16 cellular contexts compared by ENCODE assay signal in genomic region chr6:30875244-30876038, GRCh38. TPM values are rescaled to one million over a fixed set of nuclear protein-coding genes. Genes with fewer than 3 reads are reported as not detected.
DNase-seq lines count a peak whose midpoint lies in the region; ATAC-seq and TF ChIP-seq lines count a peak whose summit lies in the region.
"Had no signal": no experiment of that assay in that cellular context is flagged by ENCODE, and none has a peak within 500 bp of the region (broad histone marks: within the 10 kb centered on the region; RNA-seq: fewer than 3 reads in every experiment).

No MANE protein-coding gene starts in this region.

- H3K9me3 ChIP-seq in sigmoid colon: peaks cover 0 to 2% (median 1%) of the 10 kb centered on the region in 4 donors
- H3K9me3 ChIP-seq: SJCRH30 had no signal

- no peak overlapping the region for H3K27ac Mint-ChIP-seq in activated CD8-positive, alpha-beta T cell treated with anti-CD3 and anti-CD28 coated beads, Interleukin-2, amount 10 ng/mL, durations not matched to agents 7 days and 5 days

- WGBS in sigmoid colon, 2 donors: 65 to 82% methylated on average over 18 of the region's 18 CpGs

- no peak overlapping the region for H3K4me3 ChIP-seq in sigmoid colon
- H3K4me3 ChIP-seq: MG63, SJCRH30 had no signal

- peaks cover 44% of the 10 kb centered on the region for H3K4me1 Mint-ChIP-seq in activated CD8-positive, alpha-beta T cell treated with anti-CD3 and anti-CD28 coated beads, Interleukin-2, amount 10 ng/mL, durations not matched to agents 7 days and 5 days (ENCODE audit: low read depth)

- H3K36me3 Mint-ChIP-seq in activated CD8-positive, alpha-beta T cell treated with anti-CD3 and anti-CD28 coated beads, Interleukin-2, amount 10 ng/mL, durations not matched to agents 7 days and 5 days (ENCODE audit: low read depth): peaks cover 21% of the 10 kb centered on the region

- intact Hi-C loops in sigmoid colon (cut with DNase I): loop anchor here (2.0 kb wide), 2 partner anchors 39 to 197 kb away; partner anchors contain the start of gene VARS2

- H3K27me3 Mint-ChIP-seq in activated CD8-positive, alpha-beta T cell treated with anti-CD3 and anti-CD28 coated beads, Interleukin-2, amount 10 ng/mL, durations not matched to agents 7 days and 5 days (ENCODE audit: low read depth): no peaks in the 10 kb centered on the region
- H3K27me3 Mint-ChIP-seq: naive thymus-derived CD4-positive, alpha-beta T cell had no signal

- no peak for TF ChIP-seq POLR2A in sigmoid colon (IDR thresholded peaks at IDR 0.05)

- peaks cover 25% of the 10 kb centered on the region for H3K9me3 Mint-ChIP-seq in activated CD8-positive, alpha-beta T cell treated with anti-CD3 and anti-CD28 coated beads, Interleukin-2, amount 10 ng/mL, durations not matched to agents 7 days and 5 days (ENCODE audit: insufficient read depth)

- H3K4me1 ChIP-seq in sigmoid colon: peaks cover 0 to 34% (median 24%) of the 10 kb centered on the region in 4 donors
- H3K4me1 ChIP-seq: SJCRH30 had no signal

- TF ChIP-seq EP300 in sigmoid colon (IDR thresholded peaks at IDR 0.05): no peak

- CTCF ChIA-PET in activated CD8-positive, alpha-beta T cell treated with anti-CD3 and anti-CD28 coated beads, Interleukin-2, amount 10 ng/mL, durations not matched to agents 7 days and 5 days (lab: Charles Lee): interaction anchor here (1.0 to 5.0 kb wide), 6 partner anchors 14 to 205 kb away, joined by 3 to 116 read pairs (median 10); no protein-coding TSS in a partner anchor

- no peak for ATAC-seq in activated CD8-positive, alpha-beta T cell treated with anti-CD3 and anti-CD28 coated beads, Interleukin-2, amount 10 ng/mL, durations not matched to agents 7 days and 5 days
- ATAC-seq in GM18498 (IDR thresholded peaks at IDR 0.05; ENCODE audit: unreplicated experiment): no peak
- ATAC-seq: naive thymus-derived CD4-positive, alpha-beta T cell had no signal

- no peak for TF ChIP-seq CTCF in sigmoid colon (IDR thresholded peaks at IDR 0.05)

- POLR2A ChIA-PET in activated CD8-positive, alpha-beta T cell treated with anti-CD3 and anti-CD28 coated beads, Interleukin-2, amount 10 ng/mL, durations not matched to agents 7 days and 5 days (lab: Charles Lee): interaction anchor here (0.6 kb wide), 1 partner anchor 140 kb away, joined by 4 read pairs; no protein-coding TSS in a partner anchor

- H3K27ac ChIP-seq in epithelial cell of prostate (peak overlapping the region; percentile 92), sigmoid colon (peak overlapping the region; percentile 81 to 94 (median 88))
- H3K27ac ChIP-seq: SJCRH30 had no signal

- no peaks in the 10 kb centered on the region for H3K27me3 ChIP-seq in sigmoid colon
- H3K27me3 ChIP-seq: MG63, SJCRH30 had no signal

- no peaks in the 10 kb centered on the region for H3K36me3 ChIP-seq in sigmoid colon
- H3K36me3 ChIP-seq: MG63, SJCRH30 had no signal

- DNase-seq in NCI-H1092 treated with DMSO at 0.1 percent for 48 hours (lab: John Stamatoyannopoulos, UW) (peak; percentile 0), NCI-H1092 (lab: John Stamatoyannopoulos, UW) (no peak), NCI-H82 (lab: John Stamatoyannopoulos, UW) (peak; percentile 93), epithelial cell of prostate (ENCODE audit: low read depth, low spot score) (no peak), sigmoid colon (no peak), SIG-M5 treated with dmso at 0.1 percent for 504 hours (lab: John Stamatoyannopoulos, UW; ENCODE audit: unreplicated experiment) (no peak)
- no peak for DNase-seq in activated CD8-positive, alpha-beta T cell treated with anti-CD3 and anti-CD28 coated beads, Interleukin-2, amount 10 ng/mL, durations not matched to agents 7 days and 5 days
- DNase-seq: activated CD4-positive, alpha-beta T cell treated with anti-CD3 and anti-CD28 coated beads for 4 hours; activated naive CD4-positive, alpha-beta T cell treated with Interleukin-2 at 50 U/mL for 16 hours; effector CD4-positive, alpha-beta T cell; H9; naive thymus-derived CD4-positive, alpha-beta T cell; SJCRH30; stimulated activated naive CD4-positive, alpha-beta T cell had no signal

- H3K4me3 Mint-ChIP-seq in activated CD8-positive, alpha-beta T cell treated with anti-CD3 and anti-CD28 coated beads, Interleukin-2, amount 10 ng/mL, durations not matched to agents 7 days and 5 days: no peak overlapping the region
- H3K4me3 Mint-ChIP-seq: H9 had no signal

RNA-seq across cellular contexts. Expression of gene DDR1, which starts 8.9 kb away (rescaled TPM):
- 10 to 100 TPM in 2 of 4 donors, 1 to 10 TPM in 2; 7.9 to 25.2 (median 13.6) TPM for total RNA-seq in sigmoid colon
- polyA plus RNA-seq in sigmoid colon: 100 to 1,000 TPM in 1 of 3 donors, 10 to 100 TPM in 2; 25.7 to 110 (median 27.0) TPM
- 1 to 10 TPM; 6.3 to 7.4 TPM for total RNA-seq in activated CD8-positive, alpha-beta T cell treated with anti-CD3 and anti-CD28 coated beads, Interleukin-2, amount 10 ng/mL, durations not matched to agents 7 days and 5 days

RNA-seq across cellular contexts. Expression of gene GTF2H4, which starts 32.6 kb away (rescaled TPM):
- 10 to 100 TPM in 2 of 4 donors, 1 to 10 TPM in 2; 7.7 to 28.5 (median 13.1) TPM for total RNA-seq in sigmoid colon
- 10 to 100 TPM in 2 of 3 donors, 1 to 10 TPM in 1; 9.9 to 21.9 (median 12.6) TPM for polyA plus RNA-seq in sigmoid colon
- total RNA-seq in activated CD8-positive, alpha-beta T cell treated with anti-CD3 and anti-CD28 coated beads, Interleukin-2, amount 10 ng/mL, durations not matched to agents 7 days and 5 days: 10 to 100 TPM; 30.0 to 30.1 TPM

RNA-seq across cellular contexts. Expression of gene VARS2, which starts 38.6 kb away (rescaled TPM):
- 10 to 100 TPM in 1 of 4 donors, 1 to 10 TPM in 3; 6.7 to 13.0 (median 9.0) TPM for total RNA-seq in sigmoid colon
- 10 to 100 TPM in 1 of 3 donors, 1 to 10 TPM in 2; 6.9 to 23.0 (median 7.8) TPM for polyA plus RNA-seq in sigmoid colon
- total RNA-seq in activated CD8-positive, alpha-beta T cell treated with anti-CD3 and anti-CD28 coated beads, Interleukin-2, amount 10 ng/mL, durations not matched to agents 7 days and 5 days: 10 to 100 TPM; 38.4 to 38.8 TPM

RNA-seq across cellular contexts. Expression of gene SFTA2, which starts 56.5 kb away (rescaled TPM):
- total RNA-seq in sigmoid colon: not detected
- 1 to 10 TPM in 1 of 3 donors, not detected in 2; 3.6 TPM for polyA plus RNA-seq in sigmoid colon
- not detected for total RNA-seq in activated CD8-positive, alpha-beta T cell treated with anti-CD3 and anti-CD28 coated beads, Interleukin-2, amount 10 ng/mL, durations not matched to agents 7 days and 5 days
- total RNA-seq: H9; naive thymus-derived CD4-positive, alpha-beta T cell; SJCRH30 had no signal

Comparison
In these comparisons a context has a peak if more than half of its experiments do, and no peak if none do; other contexts are left out.
1. DNase-seq: peak in NCI-H1092 treated with DMSO at 0.1 percent for 48 hours (single experiment) and NCI-H82 (single experiment); none in NCI-H1092 (single experiment), epithelial cell of prostate (single experiment), sigmoid colon (single experiment), SIG-M5 treated with dmso at 0.1 percent for 504 hours (single experiment) and activated CD8-positive, alpha-beta T cell treated with anti-CD3 and anti-CD28 coated beads, Interleukin-2, amount 10 ng/mL, durations not matched to agents 7 days and 5 days (single experiment).